Comparison of ENCODE assay signal across 8 cellular contexts in the genomic region with DNA sequence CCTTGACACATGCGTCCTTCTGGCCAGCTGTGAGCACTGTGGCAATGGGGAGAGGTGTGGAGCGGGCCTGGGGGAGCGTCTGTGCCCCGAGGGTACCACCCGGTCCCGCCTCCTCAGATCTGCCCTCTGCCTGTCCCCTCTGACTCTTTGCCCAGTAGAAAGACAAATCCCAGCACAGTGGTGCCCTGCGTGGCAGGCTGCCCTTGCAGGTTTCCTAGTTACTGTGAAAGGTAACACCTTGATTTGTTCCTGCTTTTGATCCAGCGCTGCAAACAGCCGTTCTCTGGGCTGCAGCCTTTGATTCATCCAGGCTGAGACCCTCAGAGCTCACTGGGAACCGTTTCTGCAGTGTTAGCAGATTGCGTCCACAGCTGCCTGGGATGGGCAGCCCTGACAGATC. TPM values are rescaled to one million over a fixed set of nuclear protein-coding genes. Genes with fewer than 3 reads are reported as not detected.
DNase-seq lines count a peak whose midpoint lies in the region; ATAC-seq and TF ChIP-seq lines count a peak whose summit lies in the region.

No MANE protein-coding gene starts in this region.

- H3F3A ChIP-seq in DOHH2 (ENCODE audit: control insufficient read depth, insufficient read depth): no peaks in the 10 kb centered on the region

- H3K9me3 ChIP-seq in DOHH2 (ENCODE audit: control insufficient read depth, insufficient read depth, low read length) (no peaks in the 10 kb centered on the region), NT2/D1 (ENCODE audit: insufficient read depth, low read length) (no peaks in the 10 kb centered on the region), psoas muscle (no peaks in the 10 kb centered on the region)

- H3K4me1 ChIP-seq in DOHH2 (ENCODE audit: control insufficient read depth, low read length) (peaks cover 20% of the 10 kb centered on the region), NT2/D1 (ENCODE audit: insufficient read depth, insufficient read length) (peaks cover 60% of the 10 kb centered on the region), psoas muscle (peaks cover 60% of the 10 kb centered on the region)

- intact Hi-C loops in psoas muscle (cut with DNase I): no loop called here

- 18 to 34% (median 28%) methylated on average over 10 to 11 of the region's 11 CpGs for WGBS in psoas muscle, 3 donors

- no peaks in the 10 kb centered on the region for H3K27me3 ChIP-seq in DOHH2 (ENCODE audit: control insufficient read depth, low read length)
- peaks cover 11% of the 10 kb centered on the region for H3K27me3 ChIP-seq in NT2/D1 (ENCODE audit: insufficient read depth, insufficient read length)
- H3K27me3 ChIP-seq in psoas muscle (ENCODE audit: insufficient read depth in 3 of 3, low read length in 2 of 3): no peaks in the 10 kb centered on the region

- peak overlapping the region; percentile 58 for H3K4me2 ChIP-seq in DOHH2 (ENCODE audit: low read length)

- no peak for DNase-seq in NT2/D1 (ENCODE audit: low read depth, low spot score)
- no peak for DNase-seq in fibroblast of pulmonary artery (ENCODE audit: low read depth)
- no peak for DNase-seq in psoas muscle
- DNase-seq in HuH-7 (ENCODE audit: low spot score): no peak
- no peak for DNase-seq in stimulated activated CD4-positive, alpha-beta T cell treated with anti-CD3 and anti-CD28 coated beads, Interleukin-4, amount 100 ng/mL, for 1 hour

- H3K27ac ChIP-seq in DOHH2 (ENCODE audit: low read depth, low read length): peak overlapping the region; percentile 24
- H3K27ac ChIP-seq in psoas muscle: peak overlapping the region; percentile 75

- H3K4me3 ChIP-seq in DOHH2 (ENCODE audit: low read length) (peak overlapping the region; percentile 23; the same call in 1 of the 2 replicates), NT2/D1 (ENCODE audit: insufficient read length, low read depth) (no peak overlapping the region), fibroblast of pulmonary artery (replicated peaks; ENCODE audit: low read depth, low read length) (peak overlapping the region; percentile 5), psoas muscle (peak overlapping the region; percentile 53)

- H4K20me1 ChIP-seq in DOHH2 (ENCODE audit: control insufficient read depth, insufficient read depth, low read depth, low read length): peaks cover 18% of the 10 kb centered on the region; the same call in 1 of the 2 replicates

- peak in 2 of 4 donors; percentile 11 to 26 for ATAC-seq in psoas muscle
- no peak for ATAC-seq in GM19395 (IDR thresholded peaks at IDR 0.05; ENCODE audit: unreplicated experiment)
- ATAC-seq in HG03378 (IDR thresholded peaks at IDR 0.05; ENCODE audit: unreplicated experiment): no peak

- peak overlapping the region; percentile 57 for H3K9ac ChIP-seq in NT2/D1 (ENCODE audit: insufficient read length, low read depth)

- TF ChIP-seq CTCF in DOHH2 (IDR thresholded peaks at IDR 0.05; ENCODE audit: low read depth, low read length, poor library complexity, severe bottlenecking): no peak
- TF ChIP-seq CTCF in fibroblast of pulmonary artery (IDR thresholded peaks at IDR 0.05; ENCODE audit: low read length, missing control alignments): no peak
- no peak for TF ChIP-seq CTCF in psoas muscle (IDR thresholded peaks at IDR 0.05)

- H3K36me3 ChIP-seq in DOHH2 (ENCODE audit: control insufficient read depth, low read length): peaks cover 3% of the 10 kb centered on the region; the same call in 1 of the 2 replicates
- peaks cover 26% of the 10 kb centered on the region for H3K36me3 ChIP-seq in NT2/D1 (ENCODE audit: insufficient read depth, insufficient read length, low read length)
- peaks cover 0 to 12% of the 10 kb centered on the region in 2 donors for H3K36me3 ChIP-seq in psoas muscle (ENCODE audit: insufficient read depth in 1 of 2, low read depth in 1 of 2)

- H3K79me2 ChIP-seq in DOHH2 (ENCODE audit: control insufficient read depth, low read length): peaks cover 59% of the 10 kb centered on the region

- H3K9me2 ChIP-seq in DOHH2 (replicated peaks; ENCODE audit: control insufficient read depth, low read length): no peaks in the 10 kb centered on the region

RNA-seq across cellular contexts. Expression of gene FBRSL1, which starts 16.4 kb away (rescaled TPM):
- 10 to 100 TPM; 40.1 to 54.5 (median 43.0) TPM for total RNA-seq in psoas muscle
- 10 to 100 TPM; 23.0 to 37.8 (median 32.8) TPM for polyA plus RNA-seq in psoas muscle
